16 cellular contexts compared by ENCODE assay signal in the genomic region with DNA sequence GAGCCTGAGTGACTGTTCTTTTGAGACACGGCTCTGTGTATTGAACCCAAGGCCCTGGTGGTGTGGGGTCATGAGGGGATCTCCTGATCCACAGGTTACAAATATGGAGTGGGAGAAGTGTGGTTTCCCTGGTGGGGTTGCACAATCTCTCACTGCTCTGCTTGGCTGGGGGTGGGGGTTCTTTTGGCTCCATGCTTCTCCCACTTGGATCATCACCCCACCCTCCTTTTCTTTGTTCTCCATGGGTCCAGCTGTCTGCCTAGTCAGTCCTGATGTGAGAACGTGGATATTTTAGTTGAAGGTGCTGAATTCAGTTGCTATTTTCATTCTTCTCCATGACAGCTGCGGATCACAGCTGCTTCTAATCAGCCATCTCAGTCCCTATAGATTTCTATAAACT.
"Had no signal": no experiment of that assay in that cellular context is flagged by ENCODE, and none has a peak within 500 bp of the region (broad histone marks: within the 10 kb centered on the region; RNA-seq: fewer than 3 reads in every experiment).

No MANE protein-coding gene starts in this region.

- H3K27ac ChIP-seq: stomach, thoracic aorta, uterus had no signal

- H3K4me1 Mint-ChIP-seq: nephron had no signal

- H3K27ac Mint-ChIP-seq: activated CD4-positive, alpha-beta memory T cell treated with anti-CD3 and anti-CD28 coated beads, Interleukin-2, amount 10 ng/mL, durations not matched to agents 7 days and 5 days; activated naive CD8-positive, alpha-beta T cell treated with anti-CD3 and anti-CD28 coated beads, Interleukin-2, amount 10 ng/mL, durations not matched to agents 7 days and 5 days; activated T-cell treated with anti-CD3 and anti-CD28 coated beads, Interleukin-2, amount 50 U/mL, for 72 hours; dendritic cell treated with granulocyte-macrophage colony-stimulating factor and Interleukin-4, amounts not matched to agents 40 ng/mL and 50 ng/mL, for 4 days; effector memory CD8-positive, alpha-beta T cell had no signal

- H3K36me3 ChIP-seq: thoracic aorta, uterus had no signal

- H3K27me3 Mint-ChIP-seq: activated CD4-positive, alpha-beta memory T cell treated with anti-CD3 and anti-CD28 coated beads, Interleukin-2, amount 10 ng/mL, durations not matched to agents 7 days and 5 days; activated naive CD8-positive, alpha-beta T cell treated with anti-CD3 and anti-CD28 coated beads, Interleukin-2, amount 10 ng/mL, durations not matched to agents 7 days and 5 days; dendritic cell treated with granulocyte-macrophage colony-stimulating factor and Interleukin-4, amounts not matched to agents 40 ng/mL and 50 ng/mL, for 4 days; effector memory CD8-positive, alpha-beta T cell had no signal

- H3K27me3 ChIP-seq: stomach, uterus had no signal

- ATAC-seq: activated T-cell treated with anti-CD3 and anti-CD28 coated beads, Interleukin-2, amount 50 U/mL, for 72 hours; effector memory CD8-positive, alpha-beta T cell; left lobe of liver had no signal

- H3K4me3 Mint-ChIP-seq: activated CD4-positive, alpha-beta memory T cell treated with anti-CD3 and anti-CD28 coated beads, Interleukin-2, amount 10 ng/mL, durations not matched to agents 7 days and 5 days; activated naive CD8-positive, alpha-beta T cell treated with anti-CD3 and anti-CD28 coated beads, Interleukin-2, amount 10 ng/mL, durations not matched to agents 7 days and 5 days; activated T-cell treated with anti-CD3 and anti-CD28 coated beads, Interleukin-2, amount 50 U/mL, for 72 hours; dendritic cell treated with granulocyte-macrophage colony-stimulating factor and Interleukin-4, amounts not matched to agents 40 ng/mL and 50 ng/mL, for 4 days; effector memory CD8-positive, alpha-beta T cell; nephron had no signal

- H3K4me3 ChIP-seq: mucosa of descending colon, stomach, thoracic aorta, uterus had no signal

- DNase-seq: activated CD4-positive, alpha-beta memory T cell treated with anti-CD3 and anti-CD28 coated beads, Interleukin-2, amount 10 ng/mL, durations not matched to agents 7 days and 5 days; activated CD4-positive, alpha-beta T cell treated with anti-CD3 and anti-CD28 coated beads for 1 hour; activated naive CD8-positive, alpha-beta T cell treated with anti-CD3 and anti-CD28 coated beads, Interleukin-2, amount 10 ng/mL, durations not matched to agents 7 days and 5 days; activated T-cell treated with anti-CD3 and anti-CD28 coated beads, Interleukin-2, amount 50 U/mL, for 72 hours; central memory CD4-positive, alpha-beta T cell; effector memory CD8-positive, alpha-beta T cell; mucosa of descending colon; stimulated activated CD4-positive, alpha-beta T cell treated with anti-CD3 and anti-CD28 coated beads, Interleukin-15, amount 100 ng/mL, for 24 hours; stimulated activated CD4-positive, alpha-beta T cell treated with anti-CD3 and anti-CD28 coated beads, Interleukin-4, amount 100 ng/mL, for 4 hours; stomach; T-helper 9 cell; uterus had no signal

- H3K4me1 ChIP-seq: stomach, uterus had no signal
